ENCODE assay signal across 8 cellular contexts in the genomic region with DNA sequence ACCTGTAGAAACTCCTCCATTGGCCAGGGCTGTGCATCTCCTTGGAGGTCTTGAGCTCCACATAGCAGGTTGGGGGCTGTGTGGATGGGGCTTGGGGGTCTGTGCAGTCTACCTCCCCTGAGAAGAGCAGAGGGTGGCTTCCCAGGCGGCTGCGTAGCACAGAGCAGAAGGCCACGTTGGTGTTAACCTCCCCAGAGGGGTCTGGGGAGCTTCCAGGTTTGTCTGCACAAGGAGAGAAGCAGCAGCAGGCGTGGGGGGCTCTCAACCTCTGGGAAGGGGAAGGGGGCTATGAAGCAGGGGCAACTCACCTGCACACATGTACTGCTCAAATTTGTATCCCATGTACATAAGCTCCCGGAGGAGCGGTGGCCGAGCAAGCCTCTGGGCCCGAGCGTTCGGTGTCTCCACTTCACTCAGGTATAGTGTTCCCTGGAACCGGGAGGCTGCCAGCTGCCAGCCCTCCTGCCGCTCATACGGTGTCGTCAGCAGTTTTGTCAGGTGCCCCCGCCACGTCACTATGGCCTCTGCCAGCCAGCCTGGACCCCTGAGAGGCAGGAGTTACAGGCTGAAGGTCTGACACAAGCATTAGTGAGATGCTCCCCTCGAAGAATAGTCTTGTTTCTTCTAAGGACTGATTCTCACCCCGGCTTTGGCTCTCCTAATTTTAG. TPM values are rescaled to one million over a fixed set of nuclear protein-coding genes. Genes with fewer than 3 reads are reported as not detected.
DNase-seq lines count a peak whose midpoint lies in the region; ATAC-seq and TF ChIP-seq lines count a peak whose summit lies in the region.

No MANE protein-coding gene starts in this region.

- intact Hi-C loops in left ventricle myocardium inferior (cut with micrococcal nuclease) = no loop called here
- intact Hi-C loops in stomach (cut with DNase I; ENCODE audit: low total_unique reads) = no loop called here
- intact Hi-C loops in mucosa of descending colon (cut with DNase I, micrococcal nuclease) = no loop called here

- H3K9me3 Mint-ChIP-seq in stimulated activated naive CD8-positive, alpha-beta T cell treated with anti-CD3 and anti-CD28 coated beads, Interleukin-15, Interleukin-2, amounts not matched to agents 100 ng/mL and 50 ng/mL, for 24 hours = no peaks in the 10 kb centered on the region

- H3K4me1 ChIP-seq in left ventricle myocardium inferior (peaks cover 38% of the 10 kb centered on the region), stomach (peaks cover 27 to 46% (median 37%) of the 10 kb centered on the region in 4 donors), mucosa of descending colon (ENCODE audit: low read depth) (peaks cover 17% of the 10 kb centered on the region)

- H3K36me3 ChIP-seq in left ventricle myocardium inferior (peaks cover 47% of the 10 kb centered on the region), stomach (peaks cover 42 to 67% (median 50%) of the 10 kb centered on the region in 4 donors), mucosa of descending colon (ENCODE audit: low read depth) (peaks cover 2% of the 10 kb centered on the region)

- TF ChIP-seq CTCF in VCaP (conservative IDR thresholded peaks at IDR 0.05) (no peak), left ventricle myocardium inferior (IDR thresholded peaks at IDR 0.05; ENCODE audit: borderline replicate concordance) (no peak), stomach (IDR thresholded peaks at IDR 0.05) (no peak), mucosa of descending colon (IDR thresholded peaks at IDR 0.05) (no peak)

- WGBS in stomach, 5 donors = 51 to 76% (median 55%) methylated on average over 6 to 18 of the region's 18 CpGs

- ATAC-seq in stimulated activated naive CD8-positive, alpha-beta T cell treated with anti-CD3 and anti-CD28 coated beads, Interleukin-15, Interleukin-2, amounts not matched to agents 100 U/mL and 50 U/mL, for 24 hours = no peak
- no peak for ATAC-seq in HG03442 (IDR thresholded peaks at IDR 0.05; ENCODE audit: unreplicated experiment)
- ATAC-seq in mucosa of descending colon = no peak

- peak overlapping the region; percentile 99 for H3K27ac Mint-ChIP-seq in stimulated activated naive CD8-positive, alpha-beta T cell treated with anti-CD3 and anti-CD28 coated beads, Interleukin-15, Interleukin-2, amounts not matched to agents 100 ng/mL and 50 ng/mL, for 24 hours

- no peaks in the 10 kb centered on the region for H3K27me3 Mint-ChIP-seq in stimulated activated naive CD8-positive, alpha-beta T cell treated with anti-CD3 and anti-CD28 coated beads, Interleukin-15, Interleukin-2, amounts not matched to agents 100 ng/mL and 50 ng/mL, for 24 hours

- H3K27me3 ChIP-seq in left ventricle myocardium inferior (ENCODE audit: low read depth) (no peaks in the 10 kb centered on the region), stomach (no peaks in the 10 kb centered on the region)

- DNase-seq in stimulated activated naive CD8-positive, alpha-beta T cell treated with anti-CD3 and anti-CD28 coated beads, Interleukin-15, Interleukin-2, amounts not matched to agents 100 U/mL and 50 U/mL, for 24 hours = no peak
- DNase-seq in left ventricle myocardium inferior (no peak), stomach (peak; percentile 35), NOMO-1 treated with DMSO at 0.1 percent for 48 hours (lab: John Stamatoyannopoulos, UW; ENCODE audit: unreplicated experiment) (no peak), mucosa of descending colon (no peak)

- H3K36me3 Mint-ChIP-seq in stimulated activated naive CD8-positive, alpha-beta T cell treated with anti-CD3 and anti-CD28 coated beads, Interleukin-15, Interleukin-2, amounts not matched to agents 100 ng/mL and 50 ng/mL, for 24 hours (ENCODE audit: low read depth) = peaks cover 33% of the 10 kb centered on the region

- TF ChIP-seq POLR2A in stomach (IDR thresholded peaks at IDR 0.05) = no peak

- TF ChIP-seq EP300 in stomach (IDR thresholded peaks at IDR 0.05) = no peak

- H3K4me3 Mint-ChIP-seq in stimulated activated naive CD8-positive, alpha-beta T cell treated with anti-CD3 and anti-CD28 coated beads, Interleukin-15, Interleukin-2, amounts not matched to agents 100 ng/mL and 50 ng/mL, for 24 hours = peak overlapping the region; percentile 96

- peak overlapping the region; percentile 85 for H3K27ac ChIP-seq in VCaP
- H3K27ac ChIP-seq in left ventricle myocardium inferior (replicated peaks) = peak overlapping the region; percentile 98
- H3K27ac ChIP-seq in stomach = peak overlapping the region; percentile 92 to 99 (median 96)

- peak overlapping the region; percentile 98 for H3K4me3 ChIP-seq in left ventricle myocardium inferior
- peak overlapping the region; percentile 62 to 82 (median 70) for H3K4me3 ChIP-seq in stomach
- H3K4me3 ChIP-seq in mucosa of descending colon = no peak overlapping the region

- H3K9me3 ChIP-seq in left ventricle myocardium inferior (replicated peaks) = no peaks in the 10 kb centered on the region
- no peaks in the 10 kb centered on the region for H3K9me3 ChIP-seq in stomach
- no peaks in the 10 kb centered on the region for H3K9me3 ChIP-seq in mucosa of descending colon

- peaks cover 48% of the 10 kb centered on the region for H3K4me1 Mint-ChIP-seq in stimulated activated naive CD8-positive, alpha-beta T cell treated with anti-CD3 and anti-CD28 coated beads, Interleukin-15, Interleukin-2, amounts not matched to agents 100 ng/mL and 50 ng/mL, for 24 hours (ENCODE audit: low read depth)

RNA-seq across cellular contexts. Expression of a gene that starts 1.2 kb away (rescaled TPM):
- total RNA-seq in left ventricle myocardium inferior (11.2 TPM), stomach (10 to 100 TPM in 3 of 5 donors, 1 to 10 TPM in 2; 4.1 to 65.8 (median 18.3) TPM), mucosa of descending colon (10 to 100 TPM; 12.4 to 18.1 (median 15.8) TPM)
- 10 to 100 TPM; 11.9 to 24.8 (median 19.7) TPM for polyA plus RNA-seq in stomach

RNA-seq across cellular contexts. Expression of a gene that starts 11.1 kb away (rescaled TPM):
- total RNA-seq in left ventricle myocardium inferior (76.2 TPM), stomach (100 to 1,000 TPM in 1 of 5 donors, 10 to 100 TPM in 4; 10.8 to 248 (median 32.1) TPM), mucosa of descending colon (100 to 1,000 TPM in 1 of 3 donors, 10 to 100 TPM in 2; 10.2 to 203 (median 56.0) TPM)
- 10 to 100 TPM; 42.2 to 92.9 (median 48.1) TPM for polyA plus RNA-seq in stomach

RNA-seq across cellular contexts. Expression of a gene that starts 11.8 kb away (rescaled TPM):
- 32.9 TPM for total RNA-seq in left ventricle myocardium inferior
- total RNA-seq in stomach = 100 to 1,000 TPM in 3 of 5 donors, 10 to 100 TPM in 2; 22.0 to 478 (median 114) TPM
- polyA plus RNA-seq in stomach = 10 to 100 TPM; 74.3 to 88.9 (median 87.1) TPM
- total RNA-seq in mucosa of descending colon = 10 to 100 TPM; 58.6 to 87.2 (median 81.2) TPM

RNA-seq across cellular contexts. Expression of a gene that starts 12.0 kb away (rescaled TPM):
- total RNA-seq in left ventricle myocardium inferior (39.3 TPM), stomach (100 to 1,000 TPM in 1 of 5 donors, 10 to 100 TPM in 3, 1 to 10 TPM in 1; 2.9 to 100 (median 50.1) TPM), mucosa of descending colon (10 to 100 TPM; 44.9 to 52.4 (median 51.8) TPM)
- 10 to 100 TPM; 52.1 to 75.8 (median 53.5) TPM for polyA plus RNA-seq in stomach

RNA-seq across cellular contexts. Expression of a gene that starts 24.8 kb away (rescaled TPM):
- total RNA-seq in left ventricle myocardium inferior (3.7 TPM), stomach (100 to 1,000 TPM in 3 of 5 donors, 10 to 100 TPM in 1, 1 to 10 TPM in 1; 8.4 to 316 (median 185) TPM), mucosa of descending colon (100 to 1,000 TPM in 1 of 3 donors, 10 to 100 TPM in 2; 34.5 to 178 (median 40.4) TPM)
- 100 to 1,000 TPM in 2 of 3 donors, 10 to 100 TPM in 1; 13.1 to 226 (median 165) TPM for polyA plus RNA-seq in stomach
